Comparison of ENCODE assay signal across 16 cellular contexts in genomic region chrX:46582325-46582724, GRCh38. TPM values are rescaled to one million over a fixed set of nuclear protein-coding genes. Genes with fewer than 3 reads are reported as not detected.
DNase-seq lines count a peak whose midpoint lies in the region; ATAC-seq and TF ChIP-seq lines count a peak whose summit lies in the region.
"Had no signal": no experiment of that assay in that cellular context is flagged by ENCODE, and none has a peak within 500 bp of the region (broad histone marks: within the 10 kb centered on the region; RNA-seq: fewer than 3 reads in every experiment).

No MANE protein-coding gene starts in this region.

- no peak overlapping the region for H3K23ac ChIP-seq in mesenchymal stem cell (ENCODE audit: low read length in 2 of 2)

- H3K4me2 ChIP-seq in PC-3 (ENCODE audit: low read length) (peak overlapping the region; percentile 34; the same call in 1 of the 2 replicates), mesenchymal stem cell (ENCODE audit: low read length, poor library complexity, severe bottlenecking) (no peak overlapping the region)

- peaks cover 72% of the 10 kb centered on the region for H3K79me2 ChIP-seq in PC-3 (ENCODE audit: low read length)

- H2BK12ac ChIP-seq in mesenchymal stem cell (ENCODE audit: low read length in 2 of 2): no peak overlapping the region

- no peaks in the 10 kb centered on the region for H3K9me3 Mint-ChIP-seq in activated T-cell treated with anti-CD3 and anti-CD28 coated beads, Interleukin-2, amount 50 U/mL, for 4 hours
- H3K9me3 Mint-ChIP-seq: activated CD8-positive, alpha-beta T cell treated with anti-CD3 and anti-CD28 coated beads for 36 hours; activated naive CD4-positive, alpha-beta T cell treated with anti-CD3 and anti-CD28 coated beads, Interleukin-2, amount 50 U/mL, for 24 hours had no signal

- H3K14ac ChIP-seq in mesenchymal stem cell (ENCODE audit: low read length in 2 of 2): no peak overlapping the region

- H3K4me1 ChIP-seq in PC-3 (ENCODE audit: insufficient read depth, low read length): peaks cover 29% of the 10 kb centered on the region
- H3K4me1 ChIP-seq in mesenchymal stem cell (ENCODE audit: control insufficient read depth, insufficient read depth, low read depth, low read length): peaks cover 2% of the 10 kb centered on the region
- H3K4me1 ChIP-seq: BE2C had no signal

- no peaks in the 10 kb centered on the region for H3K27me3 ChIP-seq in AG04450 (ENCODE audit: control insufficient read depth, insufficient read depth, low read length)
- no peaks in the 10 kb centered on the region for H3K27me3 ChIP-seq in PC-3 (ENCODE audit: low read length)
- H3K27me3 ChIP-seq in mesenchymal stem cell (ENCODE audit: control insufficient read depth in 1 of 2, insufficient read depth in 1 of 2, low read length in 2 of 2): peaks cover 0 to 4% of the 10 kb centered on the region in 2 experiments
- H3K27me3 ChIP-seq: BE2C had no signal

- peak overlapping the region; percentile 15 for H2BK5ac ChIP-seq in mesenchymal stem cell (ENCODE audit: low read depth, low read length, poor library complexity, severe bottlenecking)

- ATAC-seq in PC-3 (0 out of 2 replicates have a peak, but pooled peaks have one; percentile 19), HG02571 (IDR thresholded peaks at IDR 0.05; ENCODE audit: unreplicated experiment) (no peak)
- no peak for ATAC-seq in activated T-cell treated with anti-CD3 and anti-CD28 coated beads, Interleukin-2, amount 50 U/mL, for 4 hours
- ATAC-seq: activated CD8-positive, alpha-beta T cell treated with anti-CD3 and anti-CD28 coated beads for 36 hours had no signal

- TF ChIP-seq CTCF in AG04450 (IDR thresholded peaks at IDR 0.05; ENCODE audit: low read depth, low read length) (no peak), PC-3 (conservative IDR thresholded peaks at IDR 0.05; ENCODE audit: low read depth, low read length) (no peak), coronary artery (IDR thresholded peaks at IDR 0.05) (no peak), GM20000 (IDR thresholded peaks at IDR 0.05; ENCODE audit: extremely low read depth, missing control alignments) (no peak)

- DNase-seq in AG04450 (ENCODE audit: low read depth, low spot score) (no peak), PC-3 (peak; percentile 42), coronary artery (ENCODE audit: low spot score) (no peak), mesenchymal stem cell (peak; percentile 10), GM20000 (ENCODE audit: low spot score) (no peak), caudate nucleus (lab: John Stamatoyannopoulos, UW) (no peak)
- DNase-seq in activated T-cell treated with anti-CD3 and anti-CD28 coated beads, Interleukin-2, amount 50 U/mL, for 4 hours: no peak
- DNase-seq: activated CD8-positive, alpha-beta T cell treated with anti-CD3 and anti-CD28 coated beads for 36 hours; BE2C; effector CD8-positive, alpha-beta T cell; GDM1; Kasumi-1; NCI-H2171 treated with DMSO at 0.1 percent for 48 hours; T-helper 9 cell had no signal

- intact Hi-C loops in PC-3 (cut with micrococcal nuclease): no loop called here

- H2AFZ ChIP-seq in PC-3 (ENCODE audit: low read length) (no peak overlapping the region), mesenchymal stem cell (ENCODE audit: low read depth, low read length) (no peak overlapping the region)

- H3K4me1 Mint-ChIP-seq in activated T-cell treated with anti-CD3 and anti-CD28 coated beads, Interleukin-2, amount 50 U/mL, for 4 hours (ENCODE audit: low read depth): peaks cover 43% of the 10 kb centered on the region

- no peak overlapping the region for H4K91ac ChIP-seq in mesenchymal stem cell (ENCODE audit: low read length)

- no TSS peak for BruUV-seq in PC-3 (replicated peaks; lab: Mats Ljungman, UMichigan)

- H4K20me1 ChIP-seq in PC-3 (ENCODE audit: low read length): no peaks in the 10 kb centered on the region

- peaks cover 8% of the 10 kb centered on the region; the same call in 1 of the 2 replicates for H3K36me3 ChIP-seq in PC-3 (ENCODE audit: low read depth, low read length)
- H3K36me3 ChIP-seq in mesenchymal stem cell (ENCODE audit: control insufficient read depth in 1 of 2, insufficient read depth in 2 of 2, low read depth in 1 of 2, low read length in 2 of 2): no peaks in the 10 kb centered on the region
- H3K36me3 ChIP-seq: BE2C had no signal

- no peak overlapping the region for H3K18ac ChIP-seq in mesenchymal stem cell (ENCODE audit: low read depth in 1 of 2, low read length in 2 of 2)

- H3K27ac ChIP-seq in AG04450 (ENCODE audit: low read depth, low read length) (peak overlapping the region; percentile 92), PC-3 (ENCODE audit: low read length) (no peak overlapping the region), coronary artery (peak overlapping the region; percentile 64 to 79), mesenchymal stem cell (ENCODE audit: low read length, poor library complexity, severe bottlenecking) (peak overlapping the region; percentile 86), caudate nucleus (ENCODE audit: low read depth, low read length) (no peak overlapping the region)

- H2BK15ac ChIP-seq in mesenchymal stem cell (ENCODE audit: low read depth, poor library complexity, severe bottlenecking): no peak overlapping the region

- WGBS in mesenchymal stem cell: no CpG with 5 or more reads among the region's 3 CpGs

- H3K9ac ChIP-seq in PC-3 (ENCODE audit: low read length) (no peak overlapping the region), mesenchymal stem cell (ENCODE audit: low read length) (peak overlapping the region; percentile 84)

- H3K9me2 ChIP-seq in PC-3 (replicated peaks; ENCODE audit: low read length): no peaks in the 10 kb centered on the region

- H3K79me1 ChIP-seq in mesenchymal stem cell (replicated peaks; ENCODE audit: low read length, poor library complexity, severe bottlenecking): peaks cover 9% of the 10 kb centered on the region

- CTCF ChIA-PET in AG04450 (lab: Charles Lee): no interaction called here
- CTCF ChIA-PET in PC-3 (lab: Charles Lee): no interaction called here

- H3K4me3 ChIP-seq in AG04450 (ENCODE audit: low read depth, low read length) (no peak overlapping the region), PC-3 (ENCODE audit: low read length) (no peak overlapping the region), coronary artery (peak overlapping the region; percentile 12), mesenchymal stem cell (ENCODE audit: insufficient read depth in 1 of 2, low read depth in 1 of 2, low read length in 2 of 2) (peak overlapping the region in 1 of 2 experiments; percentile 36)

- POLR2A ChIA-PET in AG04450 (lab: Yijun Ruan, JAX): no interaction called here
- POLR2A ChIA-PET in PC-3 (lab: Charles Lee; ENCODE audit: unreplicated experiment): interaction anchor here (0.7 kb wide), 1 partner anchor 547 kb away, joined by 5 read pairs; no protein-coding TSS in a partner anchor

- H3K36me3 Mint-ChIP-seq in activated T-cell treated with anti-CD3 and anti-CD28 coated beads, Interleukin-2, amount 50 U/mL, for 4 hours (ENCODE audit: insufficient read depth): peaks cover 9% of the 10 kb centered on the region
- H3K36me3 Mint-ChIP-seq: activated naive CD4-positive, alpha-beta T cell treated with anti-CD3 and anti-CD28 coated beads, Interleukin-2, amount 50 U/mL, for 24 hours had no signal

- no peak overlapping the region for H2BK120ac ChIP-seq in mesenchymal stem cell (ENCODE audit: low read depth, low read length)

- no peak overlapping the region for H2AK5ac ChIP-seq in mesenchymal stem cell (ENCODE audit: low read length, severe bottlenecking)

- no peaks in the 10 kb centered on the region for H3K27me3 Mint-ChIP-seq in activated T-cell treated with anti-CD3 and anti-CD28 coated beads, Interleukin-2, amount 50 U/mL, for 4 hours (ENCODE audit: low read depth)
- H3K27me3 Mint-ChIP-seq: activated CD8-positive, alpha-beta T cell treated with anti-CD3 and anti-CD28 coated beads for 36 hours; activated naive CD4-positive, alpha-beta T cell treated with anti-CD3 and anti-CD28 coated beads, Interleukin-2, amount 50 U/mL, for 24 hours had no signal

- H3K4me3 Mint-ChIP-seq in activated T-cell treated with anti-CD3 and anti-CD28 coated beads, Interleukin-2, amount 50 U/mL, for 4 hours: no peak overlapping the region
- H3K4me3 Mint-ChIP-seq: activated CD8-positive, alpha-beta T cell treated with anti-CD3 and anti-CD28 coated beads for 36 hours; activated naive CD4-positive, alpha-beta T cell treated with anti-CD3 and anti-CD28 coated beads, Interleukin-2, amount 50 U/mL, for 24 hours had no signal

- H3K4ac ChIP-seq in mesenchymal stem cell (ENCODE audit: low read depth in 1 of 2, low read length in 2 of 2): no peak overlapping the region

- no peaks in the 10 kb centered on the region for H3K9me3 ChIP-seq in AG04450 (ENCODE audit: control insufficient read depth, insufficient read depth, low read length)
- H3K9me3 ChIP-seq in PC-3 (ENCODE audit: low read length): no peaks in the 10 kb centered on the region
- no peaks in the 10 kb centered on the region for H3K9me3 ChIP-seq in mesenchymal stem cell (ENCODE audit: control insufficient read depth, low read length)
- H3K9me3 ChIP-seq: BE2C had no signal

- H3F3A ChIP-seq in PC-3 (ENCODE audit: low read length, unreplicated experiment): no peaks in the 10 kb centered on the region

- no peak overlapping the region for H4K8ac ChIP-seq in mesenchymal stem cell (ENCODE audit: low read length)

RNA-seq across cellular contexts. Expression of gene CHST7, which starts 8.8 kb away (rescaled TPM):
- 2.1 and 2.3 TPM in 2 replicates for polyA plus RNA-seq in AG04450 (2011; rRNA removed)
- polyA minus RNA-seq in AG04450 (2011; rRNA and poly(A)+ RNA removed): 0.97 and 1.3 TPM in 2 replicates
- total RNA-seq in PC-3 (2014; rRNA removed): 24.7 and 31.9 TPM in 2 replicates
- polyA plus RNA-seq in mesenchymal stem cell (2013, experiment 1 of 2): 3.1 TPM
- 3.4 TPM for polyA plus RNA-seq in mesenchymal stem cell (2013, experiment 2 of 2)
- 10 to 100 TPM in 1 of 3 donors, 1 to 10 TPM in 2; 8.3 to 10.4 (median 9.6) TPM for total RNA-seq in activated T-cell treated with anti-CD3 and anti-CD28 coated beads, Interleukin-2, amount 50 U/mL, for 4 hours

RNA-seq across cellular contexts. Expression of gene ZNF674, which starts 37.1 kb away (rescaled TPM):
- polyA plus RNA-seq in AG04450 (2011; rRNA removed): 4.0 and 4.1 TPM in 2 replicates
- polyA minus RNA-seq in AG04450 (2011; rRNA and poly(A)+ RNA removed): 12.9 and 14.0 TPM in 2 replicates
- total RNA-seq in PC-3 (2014; rRNA removed): 8.2 and 9.0 TPM in 2 replicates
- polyA plus RNA-seq in mesenchymal stem cell (2013, experiment 1 of 2): 1.7 TPM
- 1.9 TPM for polyA plus RNA-seq in mesenchymal stem cell (2013, experiment 2 of 2)
- total RNA-seq in activated T-cell treated with anti-CD3 and anti-CD28 coated beads, Interleukin-2, amount 50 U/mL, for 4 hours: under 1 TPM; 0.34 to 0.57 (median 0.53) TPM

Comparison
In these comparisons a context has a peak if more than half of its experiments do, and no peak if none do; other contexts are left out.
1. DNase-seq: peak in PC-3 (single experiment) and mesenchymal stem cell (single experiment); none in AG04450 (single experiment), coronary artery (single experiment), activated T-cell treated with anti-CD3 and anti-CD28 coated beads, Interleukin-2, amount 50 U/mL, for 4 hours (single experiment), GM20000 (single experiment) and caudate nucleus (0 of 61).
2. H3K27ac ChIP-seq: peak in AG04450 (single experiment), coronary artery (2 of 2) and mesenchymal stem cell (single experiment); none in PC-3 (single experiment) and caudate nucleus (single experiment).